10 cellular contexts compared by ENCODE assay signal in genomic region chr19:10763828-10764339, GRCh38. TPM values are rescaled to one million over a fixed set of nuclear protein-coding genes. Genes with fewer than 3 reads are reported as not detected.
DNase-seq lines count a peak whose midpoint lies in the region; ATAC-seq and TF ChIP-seq lines count a peak whose summit lies in the region.
"Had no signal": no experiment of that assay in that cellular context is flagged by ENCODE, and none has a peak within 500 bp of the region (broad histone marks: within the 10 kb centered on the region; RNA-seq: fewer than 3 reads in every experiment).

No MANE protein-coding gene starts in this region.

- peak overlapping the region; percentile 93 for H3K27ac Mint-ChIP-seq in CD4-positive, alpha-beta T cell

- no peak overlapping the region for H3K4me2 ChIP-seq in neuronal stem cell (ENCODE audit: insufficient read depth, low read length, poor library complexity, severe bottlenecking)

- no CpG with 5 or more reads among the region's 11 CpGs for WGBS in neuronal stem cell (ENCODE audit: extremely low coverage in 2 of 2, insufficient read length in 2 of 2, insufficient replicate concordance in 1 of 2), 2 donors

- no peaks in the 10 kb centered on the region for H3K9me3 ChIP-seq in CD4-positive, alpha-beta T cell (ENCODE audit: control insufficient read depth, low read length)
- H3K9me3 ChIP-seq in colonic mucosa (no peaks in the 10 kb centered on the region), neuronal stem cell (replicated peaks in 1 of 2; ENCODE audit: control insufficient read depth in 2 of 2, insufficient read depth in 1 of 2, low read depth in 1 of 2, low read length in 2 of 2) (peaks cover 0 to 1% of the 10 kb centered on the region in 2 donors), MG63 (no peaks in the 10 kb centered on the region)

- H3K4me1 ChIP-seq in colonic mucosa = peaks cover 66% of the 10 kb centered on the region
- H3K4me1 ChIP-seq in neuronal stem cell (ENCODE audit: control insufficient read depth in 2 of 2, insufficient read depth in 1 of 2, low read depth in 1 of 2, low read length in 2 of 2) = peaks cover 0 to 10% of the 10 kb centered on the region in 2 donors

- peak overlapping the region; percentile 66 for H3K27ac ChIP-seq in CD4-positive, alpha-beta T cell (ENCODE audit: low read depth, low read length)
- H3K27ac ChIP-seq in HL-60 (replicated peaks) (0 out of 2 replicates have a peak overlapping the region, but pooled peaks have one; percentile 4), colonic mucosa (peak overlapping the region; percentile 95), neuronal stem cell (replicated peaks; ENCODE audit: low read length) (no peak overlapping the region)
- H3K27ac ChIP-seq: WERI-Rb-1 had no signal

- no peaks in the 10 kb centered on the region for H3K27me3 ChIP-seq in CD4-positive, alpha-beta T cell (ENCODE audit: control insufficient read depth, insufficient read depth, low read length)
- H3K27me3 ChIP-seq in HL-60 (ENCODE audit: insufficient read depth, poor library complexity, severe bottlenecking) = no peaks in the 10 kb centered on the region
- H3K27me3 ChIP-seq in colonic mucosa = no peaks in the 10 kb centered on the region
- H3K27me3 ChIP-seq in neuronal stem cell (ENCODE audit: control insufficient read depth in 3 of 3, insufficient read depth in 3 of 3, low read depth in 1 of 3, low read length in 3 of 3) = no peaks in the 10 kb centered on the region
- H3K27me3 ChIP-seq in MG63 = no peaks in the 10 kb centered on the region

- H2AFZ ChIP-seq in neuronal stem cell (ENCODE audit: low read length) = no peak overlapping the region

- no peaks in the 10 kb centered on the region for H3K27me3 Mint-ChIP-seq in CD4-positive, alpha-beta T cell

- CTCF ChIA-PET in CD4-positive, alpha-beta T cell (lab: Charles Lee) = interaction anchor here (1.2 to 6.7 kb wide), 2 partner anchors 46 to 47 kb away, joined by 3 to 45 read pairs; partner anchors contain the start of gene DNM2

- peaks cover 53% of the 10 kb centered on the region for H3K36me3 Mint-ChIP-seq in CD4-positive, alpha-beta T cell (ENCODE audit: low read depth)

- TF ChIP-seq CTCF in CD4-positive, alpha-beta T cell (IDR thresholded peaks at IDR 0.05) = no peak
- TF ChIP-seq CTCF in HL-60 (IDR thresholded peaks at IDR 0.05; ENCODE audit: insufficient read depth, low read length) (no peak), colonic mucosa (IDR thresholded peaks at IDR 0.05) (no peak)

- no peak overlapping the region for H4K91ac ChIP-seq in neuronal stem cell (ENCODE audit: low read depth, low read length, poor library complexity)

- peaks cover 79% of the 10 kb centered on the region for H3K4me1 Mint-ChIP-seq in CD4-positive, alpha-beta T cell (ENCODE audit: low read depth)

- no peak overlapping the region for H3K4ac ChIP-seq in neuronal stem cell (ENCODE audit: low read length)

- no peak overlapping the region for H2BK5ac ChIP-seq in neuronal stem cell (ENCODE audit: low read length)

- POLR2A ChIA-PET in CD4-positive, alpha-beta T cell (lab: Charles Lee) = interaction anchor here (0.6 to 3.9 kb wide), 3 partner anchors 33 to 196 kb away, joined by 3 to 30 read pairs (median 6); partner anchors contain the start of gene DNM2

- H2AK5ac ChIP-seq in neuronal stem cell (ENCODE audit: low read depth, low read length) = no peak overlapping the region

- H3K9ac ChIP-seq in colonic mucosa (ENCODE audit: low read depth in 2 of 2, low read length in 2 of 2) = peak overlapping the region; percentile 19 to 79
- peak overlapping the region; percentile 24 for H3K9ac ChIP-seq in neuronal stem cell (ENCODE audit: low read depth, low read length, poor library complexity)

- no peak for DNase-seq in CD4-positive, alpha-beta T cell
- DNase-seq in HL-60 (ENCODE audit: low read depth in 1 of 2, low spot score in 1 of 2) (no peak), colonic mucosa (no peak), neuronal stem cell (ENCODE audit: low spot score) (no peak), HCEC 1CT (no peak), MG63 (no peak), OCI-M2 (lab: John Stamatoyannopoulos, UW; ENCODE audit: unreplicated experiment) (no peak)
- DNase-seq: NCI-H1694, WERI-Rb-1 had no signal

- H3K36me3 ChIP-seq in colonic mucosa = no peaks in the 10 kb centered on the region
- peaks cover 6 to 28% of the 10 kb centered on the region in 2 donors for H3K36me3 ChIP-seq in neuronal stem cell (replicated peaks in 1 of 2; ENCODE audit: control insufficient read depth in 2 of 2, insufficient read depth in 2 of 2, low read length in 2 of 2)
- peaks cover 46% of the 10 kb centered on the region for H3K36me3 ChIP-seq in MG63

- no peak overlapping the region for H2BK120ac ChIP-seq in neuronal stem cell (ENCODE audit: low read depth, low read length)

- no peak overlapping the region for H3K14ac ChIP-seq in neuronal stem cell (ENCODE audit: low read length)

- no peak overlapping the region for H4K8ac ChIP-seq in neuronal stem cell (ENCODE audit: low read depth, low read length)

- intact Hi-C loops in CD4-positive, alpha-beta T cell (cut with DNase I, micrococcal nuclease) = no loop called here
- intact Hi-C loops in colonic mucosa (cut with DNase I) = no loop called here

- no peak overlapping the region for H3K4me3 ChIP-seq in HL-60 (replicated peaks; ENCODE audit: insufficient read depth, low read length)
- no peak overlapping the region for H3K4me3 ChIP-seq in colonic mucosa
- H3K4me3 ChIP-seq in neuronal stem cell (ENCODE audit: low read length in 2 of 2) = no peak overlapping the region
- no peak overlapping the region for H3K4me3 ChIP-seq in MG63

- no peak overlapping the region for H3K4me3 Mint-ChIP-seq in CD4-positive, alpha-beta T cell

- ATAC-seq in CD4-positive, alpha-beta T cell (ENCODE audit: poor library complexity) = no peak
- ATAC-seq in HG03442 (IDR thresholded peaks at IDR 0.05; ENCODE audit: unreplicated experiment) = no peak

- no peak overlapping the region for H2BK12ac ChIP-seq in neuronal stem cell (ENCODE audit: low read length)

- H2BK15ac ChIP-seq in neuronal stem cell (ENCODE audit: low read length) = no peak overlapping the region

- H3K18ac ChIP-seq in neuronal stem cell (ENCODE audit: low read length) = peak overlapping the region; percentile 38

- H3K79me1 ChIP-seq in neuronal stem cell (ENCODE audit: low read depth, low read length) = peaks cover 17% of the 10 kb centered on the region

- no peaks in the 10 kb centered on the region for H3K9me3 Mint-ChIP-seq in CD4-positive, alpha-beta T cell

- peak overlapping the region; percentile 93 for H3K23ac ChIP-seq in neuronal stem cell (ENCODE audit: low read depth, low read length, poor library complexity)

RNA-seq across cellular contexts. Expression of gene DNM2, which starts 46.0 kb away (rescaled TPM):
- 100 to 1,000 TPM; 279 to 286 TPM for total RNA-seq in CD4-positive, alpha-beta T cell
- 100 to 1,000 TPM; 450 to 461 TPM for total RNA-seq in colonic mucosa
- polyA plus RNA-seq in neuronal stem cell (2013, experiment 1 of 2) = 49.9 TPM
- polyA plus RNA-seq in neuronal stem cell (2013, experiment 2 of 2) = 49.9 TPM
- 104 and 116 TPM in 2 replicates for total RNA-seq in MG63 (2014; rRNA removed; shearing (Covaris generic); ENCODE audit: low replicate concordance)
